In the genomic region with DNA sequence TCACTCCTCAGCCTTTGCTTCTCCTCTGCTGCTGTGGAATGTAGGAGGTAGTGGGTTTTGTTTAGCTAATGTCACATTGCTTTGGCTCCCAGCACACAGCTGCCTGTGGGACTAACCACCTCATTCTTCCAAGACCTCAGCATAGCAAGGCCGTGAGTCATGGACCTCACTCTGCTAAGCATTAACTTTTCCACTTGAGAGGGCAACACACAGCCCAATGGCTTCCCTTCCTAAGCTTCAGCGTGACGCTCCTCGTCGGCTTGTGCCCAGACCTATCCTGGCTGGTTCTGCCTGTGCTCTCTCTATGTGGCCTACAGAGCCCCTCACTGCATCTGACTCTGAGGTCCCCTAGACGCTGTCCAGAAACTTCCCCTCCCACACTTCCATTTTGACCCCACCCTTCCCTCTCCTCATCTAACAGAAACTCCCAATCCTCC, we compare ENCODE assay signal across 8 cellular contexts. TPM values are rescaled to one million over a fixed set of nuclear protein-coding genes. Genes with fewer than 3 reads are reported as not detected.
A peak's percentile ranks its signal among the peaks of the same experiment; 100 is the strongest.
DNase-seq lines count a peak whose midpoint lies in the region; ATAC-seq and TF ChIP-seq lines count a peak whose summit lies in the region.

No MANE protein-coding gene starts in this region.

- H3K4me2 ChIP-seq in neural progenitor cell: no peak overlapping the region

- no peak overlapping the region for H3K27ac ChIP-seq in neural progenitor cell

- H3K36me3 Mint-ChIP-seq in neural progenitor cell: peaks cover 4% of the 10 kb centered on the region

- no peaks in the 10 kb centered on the region for H3K27me3 ChIP-seq in neural progenitor cell

- H3K4me3 ChIP-seq in neural progenitor cell: no peak overlapping the region

- H3K9ac ChIP-seq in neural progenitor cell: no peak overlapping the region

- H3K9me3 ChIP-seq in neural progenitor cell (ENCODE audit: low read depth): no peaks in the 10 kb centered on the region

- peak; percentile 90 for ATAC-seq in esophagus mucosa
- no peak for ATAC-seq in HG02798 (IDR thresholded peaks at IDR 0.05; ENCODE audit: poor library complexity, unreplicated experiment)
- no peak for ATAC-seq in GM21619 (IDR thresholded peaks at IDR 0.05; ENCODE audit: unreplicated experiment)
- ATAC-seq in HG02884 (IDR thresholded peaks at IDR 0.05; ENCODE audit: unreplicated experiment): no peak

- no peak overlapping the region for H2AFZ ChIP-seq in neural progenitor cell (replicated peaks)

- H3K4me1 Mint-ChIP-seq in neural progenitor cell: peaks cover 53% of the 10 kb centered on the region

- peak; percentile 90 for DNase-seq in AG20443 (ENCODE audit: low spot score)
- DNase-seq in NCI-H460 (ENCODE audit: extremely low read depth, low read depth): peak; percentile 91
- peak; percentile 45 for DNase-seq in neural progenitor cell (ENCODE audit: low spot score)
- DNase-seq in GM19238 (ENCODE audit: insufficient read length, low spot score): no peak

- H3F3A ChIP-seq in neural progenitor cell (ENCODE audit: low read depth): no peaks in the 10 kb centered on the region

- peaks cover 2% of the 10 kb centered on the region for H3K27me3 Mint-ChIP-seq in neural progenitor cell (ENCODE audit: insufficient read depth, low read depth)

- no peaks in the 10 kb centered on the region for H4K20me1 ChIP-seq in neural progenitor cell (ENCODE audit: low read depth)

- H3K4me3 Mint-ChIP-seq in neural progenitor cell: peak overlapping the region; percentile 4

- no peaks in the 10 kb centered on the region for H3K36me3 ChIP-seq in neural progenitor cell

- no peaks in the 10 kb centered on the region for H3K79me2 ChIP-seq in neural progenitor cell (ENCODE audit: low read depth)

- H3K27ac Mint-ChIP-seq in neural progenitor cell: peak overlapping the region; percentile 99

- TF ChIP-seq CTCF in neural progenitor cell (IDR thresholded peaks at IDR 0.05): no peak

- H3K4me1 ChIP-seq in neural progenitor cell: peaks cover 7% of the 10 kb centered on the region

- H3K9me3 Mint-ChIP-seq in neural progenitor cell: no peaks in the 10 kb centered on the region

RNA-seq across cellular contexts. Expression of a gene that starts 23.3 kb away (rescaled TPM):
- total RNA-seq in NCI-H460 (2014; rRNA removed; shearing (Covaris generic)): 369 and 488 TPM in 2 replicates
- polyA plus RNA-seq in NCI-H460 (2014; cell fraction: nucleus; rRNA removed): 121 and 172 TPM in 2 replicates
- total RNA-seq in esophagus mucosa (134 TPM), neural progenitor cell (ENCODE audit: low replicate concordance) (1.2 and 1.6 TPM in 2 replicates)

RNA-seq across cellular contexts. Expression of a gene that starts 37.6 kb away (rescaled TPM):
- total RNA-seq in NCI-H460 (2014; rRNA removed; shearing (Covaris generic)): 71.8 and 76.0 TPM in 2 replicates
- polyA plus RNA-seq in NCI-H460 (2014; cell fraction: nucleus; rRNA removed): 69.7 and 69.9 TPM in 2 replicates
- total RNA-seq in esophagus mucosa (17.8 TPM), neural progenitor cell (ENCODE audit: low replicate concordance) (36.8 and 57.7 TPM in 2 replicates)

Comparison
In these comparisons a context has a peak if more than half of its experiments do, and no peak if none do; other contexts are left out.
1. RNA of a gene that starts 23.3 kb away (total RNA-seq): 369 to 488 TPM in NCI-H460 and 134 TPM in esophagus mucosa (single experiment); 1.2 to 1.6 TPM in neural progenitor cell; every median in the first group is over 10 times any median in the second.